ENCODE assay signal across 11 cellular contexts in genomic region chr16:30951193-30951592, GRCh38. TPM values are rescaled to one million over a fixed set of nuclear protein-coding genes. Genes with fewer than 3 reads are reported as not detected.
DNase-seq lines count a peak whose midpoint lies in the region; ATAC-seq and TF ChIP-seq lines count a peak whose summit lies in the region.
"Had no signal": no experiment of that assay in that cellular context is flagged by ENCODE, and none has a peak within 500 bp of the region (broad histone marks: within the 10 kb centered on the region; RNA-seq: fewer than 3 reads in every experiment).

No MANE protein-coding gene starts in this region.

- TF ChIP-seq EP300 in upper lobe of left lung (IDR thresholded peaks at IDR 0.05): no peak

- DNase-seq in heart left ventricle: no peak
- no peak for DNase-seq in left cardiac atrium
- no peak for DNase-seq in breast epithelium (ENCODE audit: low spot score in 2 of 2)
- DNase-seq in neural progenitor cell (ENCODE audit: low spot score): no peak
- DNase-seq in upper lobe of left lung: no peak
- no peak for DNase-seq in iPS-NIHi11 (ENCODE audit: low spot score)
- DNase-seq in NCI-H69 (lab: John Stamatoyannopoulos, UW): no peak
- DNase-seq: NCI-H2171 treated with DMSO at 0.1 percent for 48 hours; NK-92 treated with Interleukin-12 subunit alpha and Interleukin-12 subunit beta, amount 100 ng/mL, for 24 hours had no signal

- H4K20me1 ChIP-seq in neural progenitor cell (ENCODE audit: low read depth): peaks cover 11% of the 10 kb centered on the region

- H3K27ac Mint-ChIP-seq in neural progenitor cell: no peak overlapping the region

- no peaks in the 10 kb centered on the region for H3K9me3 Mint-ChIP-seq in neural progenitor cell

- no peak overlapping the region for H3K4me2 ChIP-seq in neural progenitor cell

- intact Hi-C loops in heart left ventricle (cut with DNase I) (loop anchor here in 4 of 10 donors (10.0 kb wide), 5 partner anchors 56 to 914 kb away; partner anchors contain the start of genes ARMC5 (in 1 of the 4), BCL7C (in 1 of the 4), CTF1 (in 1 of the 4) and ZNF646 (in 1 of the 4)), left cardiac atrium (cut with DNase I) (no loop called here), breast epithelium (cut with DNase I; ENCODE audit: low total_unique reads) (no loop called here)

- peaks cover 0 to 12% (median 6%) of the 10 kb centered on the region in 9 donors for H3K36me3 ChIP-seq in heart left ventricle
- no peaks in the 10 kb centered on the region for H3K36me3 ChIP-seq in breast epithelium
- H3K36me3 ChIP-seq in neural progenitor cell: no peaks in the 10 kb centered on the region
- H3K36me3 ChIP-seq in upper lobe of left lung: peaks cover 0 to 12% (median 0%) of the 10 kb centered on the region in 4 donors

- H3F3A ChIP-seq in neural progenitor cell (ENCODE audit: low read depth): peaks cover 42% of the 10 kb centered on the region

- H3K4me1 ChIP-seq in heart left ventricle (peaks cover 5 to 50% (median 33%) of the 10 kb centered on the region in 12 donors), breast epithelium (peaks cover 8 to 14% of the 10 kb centered on the region in 2 donors), neural progenitor cell (peaks cover 19% of the 10 kb centered on the region), upper lobe of left lung (peaks cover 22 to 46% (median 31%) of the 10 kb centered on the region in 4 donors)

- H3K9me3 ChIP-seq in heart left ventricle (no peaks in the 10 kb centered on the region), breast epithelium (no peaks in the 10 kb centered on the region), neural progenitor cell (ENCODE audit: low read depth) (no peaks in the 10 kb centered on the region), upper lobe of left lung (no peaks in the 10 kb centered on the region)

- H3K79me2 ChIP-seq in neural progenitor cell (ENCODE audit: low read depth): peaks cover 9% of the 10 kb centered on the region

- no peak overlapping the region for H3K4me3 ChIP-seq in heart left ventricle
- H3K4me3 ChIP-seq in breast epithelium: no peak overlapping the region
- no peak overlapping the region for H3K4me3 ChIP-seq in neural progenitor cell
- no peak overlapping the region for H3K4me3 ChIP-seq in upper lobe of left lung

- H3K9ac ChIP-seq in neural progenitor cell: no peak overlapping the region

- no peak for TF ChIP-seq CTCF in heart left ventricle (IDR thresholded peaks at IDR 0.05)
- no peak for TF ChIP-seq CTCF in breast epithelium (IDR thresholded peaks at IDR 0.05)
- TF ChIP-seq CTCF in neural progenitor cell (IDR thresholded peaks at IDR 0.05): no peak
- TF ChIP-seq CTCF in upper lobe of left lung (IDR thresholded peaks at IDR 0.05): no peak

- H2AFZ ChIP-seq in neural progenitor cell (replicated peaks): no peak overlapping the region

- no peak for ATAC-seq in heart left ventricle
- ATAC-seq in left cardiac atrium: no peak
- ATAC-seq in upper lobe of left lung (ENCODE audit: low FRiP score in 2 of 2): no peak
- no peak for ATAC-seq in HG03439 (IDR thresholded peaks at IDR 0.05; ENCODE audit: unreplicated experiment)

- no peaks in the 10 kb centered on the region for H3K36me3 Mint-ChIP-seq in neural progenitor cell

- H3K27me3 ChIP-seq in heart left ventricle (no peaks in the 10 kb centered on the region), breast epithelium (no peaks in the 10 kb centered on the region), neural progenitor cell (no peaks in the 10 kb centered on the region), upper lobe of left lung (no peaks in the 10 kb centered on the region)

- peak overlapping the region in 9 of 12 donors; percentile 3 to 99 (median 95) for H3K27ac ChIP-seq in heart left ventricle
- H3K27ac ChIP-seq in breast epithelium: peak overlapping the region; percentile 91 to 94
- H3K27ac ChIP-seq in neural progenitor cell: no peak overlapping the region
- H3K27ac ChIP-seq in upper lobe of left lung: peak overlapping the region in 3 of 4 donors; percentile 60 to 99 (median 96)

- no peak for TF ChIP-seq POLR2A in heart left ventricle (IDR thresholded peaks at IDR 0.05)
- TF ChIP-seq POLR2A in breast epithelium (IDR thresholded peaks at IDR 0.05): no peak
- TF ChIP-seq POLR2A in upper lobe of left lung (IDR thresholded peaks at IDR 0.05): no peak

- peak overlapping the region; percentile 70 for H3K4me3 Mint-ChIP-seq in neural progenitor cell

- H3K27me3 Mint-ChIP-seq in neural progenitor cell (ENCODE audit: insufficient read depth, low read depth): peaks cover 10% of the 10 kb centered on the region

- peaks cover 30% of the 10 kb centered on the region for H3K4me1 Mint-ChIP-seq in neural progenitor cell

- WGBS in heart left ventricle, 4 donors: 80 to 91% (median 85%) methylated on average over 1 of the region's 1 CpG
- 82 to 85% methylated on average over 1 of the region's 1 CpG for WGBS in upper lobe of left lung, 2 donors

RNA-seq across cellular contexts. Expression of gene ORAI3, which starts 2.3 kb away (rescaled TPM):
- total RNA-seq in heart left ventricle (10 to 100 TPM in 6 of 9 donors, 1 to 10 TPM in 3; 8.5 to 28.9 (median 14.1) TPM), left cardiac atrium (10 to 100 TPM in 1 of 2 donors, 1 to 10 TPM in 1; 8.8 to 14.2 TPM), breast epithelium (10 to 100 TPM; 20.0 to 40.5 (median 25.9) TPM), neural progenitor cell (ENCODE audit: low replicate concordance) (10.2 and 20.1 TPM in 2 replicates), upper lobe of left lung (10 to 100 TPM; 22.2 to 33.9 (median 28.4) TPM)
- polyA plus RNA-seq in heart left ventricle: 10 to 100 TPM in 1 of 2 donors, 1 to 10 TPM in 1; 8.1 to 10.8 TPM

RNA-seq across cellular contexts. Expression of gene SETD1A, which starts 6.4 kb away (rescaled TPM):
- total RNA-seq in heart left ventricle (10 to 100 TPM in 3 of 9 donors, 1 to 10 TPM in 6; 4.6 to 12.1 (median 9.0) TPM), left cardiac atrium (10 to 100 TPM in 1 of 2 donors, 1 to 10 TPM in 1; 9.2 to 10.9 TPM), breast epithelium (1 to 10 TPM; 4.8 to 5.6 (median 5.1) TPM), neural progenitor cell (ENCODE audit: low replicate concordance) (3.2 and 5.8 TPM in 2 replicates), upper lobe of left lung (10 to 100 TPM in 5 of 6 donors, 1 to 10 TPM in 1; 9.1 to 30.4 (median 17.0) TPM)
- polyA plus RNA-seq in heart left ventricle: 1 to 10 TPM; 8.1 to 9.3 TPM

RNA-seq across cellular contexts. Expression of gene FBXL19, which starts 27.8 kb away (rescaled TPM):
- 10 to 100 TPM in 2 of 9 donors, 1 to 10 TPM in 7; 4.5 to 15.5 (median 7.9) TPM for total RNA-seq in heart left ventricle
- 1 to 10 TPM; 7.9 to 9.1 TPM for polyA plus RNA-seq in heart left ventricle
- 10 to 100 TPM in 1 of 2 donors, 1 to 10 TPM in 1; 6.4 to 10.1 TPM for total RNA-seq in left cardiac atrium
- 10 to 100 TPM in 1 of 3 donors, 1 to 10 TPM in 2; 4.5 to 12.7 (median 9.2) TPM for total RNA-seq in breast epithelium
- 9.2 and 76.7 TPM in 2 replicates for total RNA-seq in neural progenitor cell (ENCODE audit: low replicate concordance)
- total RNA-seq in upper lobe of left lung: 10 to 100 TPM in 4 of 6 donors, 1 to 10 TPM in 2; 7.3 to 40.9 (median 15.5) TPM

RNA-seq across cellular contexts. Expression of gene HSD3B7, which starts 33.8 kb away (rescaled TPM):
- 10 to 100 TPM in 3 of 9 donors, 1 to 10 TPM in 6; 3.8 to 27.2 (median 6.9) TPM for total RNA-seq in heart left ventricle
- 1 to 10 TPM; 7.1 to 7.8 TPM for polyA plus RNA-seq in heart left ventricle
- 1 to 10 TPM; 9.8 to 10.0 TPM for total RNA-seq in left cardiac atrium
- 10 to 100 TPM; 12.1 to 27.8 (median 26.9) TPM for total RNA-seq in breast epithelium
- total RNA-seq in neural progenitor cell (ENCODE audit: low replicate concordance): 1.4 and 2.9 TPM in 2 replicates
- 10 to 100 TPM; 10.5 to 38.8 (median 21.3) TPM for total RNA-seq in upper lobe of left lung

RNA-seq across cellular contexts. Expression of gene CTF1, which starts 54.8 kb away (rescaled TPM):
- total RNA-seq in heart left ventricle (10 to 100 TPM in 5 of 9 donors, 1 to 10 TPM in 4; 6.4 to 22.2 (median 12.2) TPM), left cardiac atrium (1 to 10 TPM; 6.8 to 7.3 TPM), breast epithelium (1 to 10 TPM; 2.6 to 4.5 (median 3.4) TPM), neural progenitor cell (ENCODE audit: low replicate concordance) (0.39 and 1.5 TPM in 2 replicates), upper lobe of left lung (10 to 100 TPM in 2 of 6 donors, 1 to 10 TPM in 4; 4.2 to 14.5 (median 7.1) TPM)
- polyA plus RNA-seq in heart left ventricle: 10 to 100 TPM in 1 of 2 donors, 1 to 10 TPM in 1; 3.7 to 13.5 TPM
- total RNA-seq: HT-29 had no signal
